In the genomic region with DNA sequence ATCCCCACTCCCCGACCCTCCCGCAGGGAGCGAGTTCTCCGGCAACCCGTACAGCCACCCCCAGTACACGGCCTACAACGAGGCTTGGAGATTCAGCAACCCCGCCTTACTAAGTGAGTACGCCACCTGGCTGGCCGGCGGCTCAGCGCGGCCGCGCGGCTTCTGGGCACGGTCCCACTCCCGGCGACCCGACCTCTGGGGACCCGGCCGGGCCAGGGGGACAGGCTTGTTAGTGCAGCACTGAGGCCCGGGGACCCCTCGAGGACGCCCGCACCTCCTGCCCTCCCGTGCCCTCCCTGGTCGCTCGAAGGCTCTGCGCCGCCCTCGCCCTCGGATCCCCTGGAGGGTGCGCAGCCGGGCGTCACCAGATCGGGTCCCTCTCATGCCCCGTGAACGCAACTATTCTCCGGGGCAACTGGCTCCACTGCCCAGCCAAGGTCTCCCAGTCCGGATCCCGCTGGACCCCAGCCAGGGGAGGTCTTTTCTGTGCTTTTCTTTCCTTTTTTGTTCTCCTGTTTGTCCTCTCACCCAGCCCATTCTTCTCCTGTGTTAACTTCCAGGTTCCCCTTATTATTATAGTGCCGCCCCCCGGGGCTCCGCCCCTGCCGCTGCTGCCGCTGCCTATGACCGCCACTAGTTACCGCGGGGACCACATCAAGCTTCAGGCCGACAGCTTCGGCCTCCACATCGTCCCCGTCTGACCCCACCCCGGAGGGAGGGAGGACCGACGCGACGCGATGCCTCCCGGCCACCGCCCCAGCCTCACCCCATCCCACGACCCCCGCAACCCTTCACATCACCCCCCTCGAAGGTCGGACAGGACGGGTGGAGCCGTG, we compare ENCODE assay signal across 8 cellular contexts.
DNase-seq lines count a peak whose midpoint lies in the region; ATAC-seq, FAIRE-seq and TF ChIP-seq lines count a peak whose summit lies in the region.

No MANE protein-coding gene starts in this region.

- TF ChIP-seq EP300 in esophagus muscularis mucosa (IDR thresholded peaks at IDR 0.05): no peak

- FAIRE-seq in HTR-8/SVneo (lab: Jason Lieb, UNC) (no peak), GM19239 (lab: Jason Lieb, UNC) (no peak)

- H3K27ac ChIP-seq in BLaER1 (no peak overlapping the region), esophagus muscularis mucosa (replicated peaks in 1 of 4) (no peak overlapping the region), osteoblast (ENCODE audit: low read depth, low read length) (no peak overlapping the region)

- DNase-seq in HTR-8/SVneo (ENCODE audit: insufficient read length, low spot score): peak; percentile 37
- DNase-seq in activated CD4-positive, alpha-beta T cell treated with anti-CD3 and anti-CD28 coated beads for 48 hours: peak; percentile 33
- no peak for DNase-seq in esophagus muscularis mucosa (ENCODE audit: extremely low spot score)
- peak; percentile 79 for DNase-seq in osteoblast (ENCODE audit: insufficient read length, low spot score, missing footprints)
- DNase-seq in NCI-H774 (lab: John Stamatoyannopoulos, UW): no peak
- no peak for DNase-seq in GM19239 (ENCODE audit: insufficient read length, low spot score)

- intact Hi-C loops in esophagus muscularis mucosa (cut with DNase I): no loop called here

- TF ChIP-seq POLR2A in esophagus muscularis mucosa (IDR thresholded peaks at IDR 0.05; ENCODE audit: low read depth): no peak

- H3K4me1 ChIP-seq in BLaER1 (peaks cover 22% of the 10 kb centered on the region; the same call in 1 of the 2 replicates), esophagus muscularis mucosa (peaks cover 32 to 45% (median 43%) of the 10 kb centered on the region in 4 donors), osteoblast (ENCODE audit: insufficient read depth, low read length) (no peaks in the 10 kb centered on the region)

- H3K27me3 ChIP-seq in BLaER1 (peaks cover 86% of the 10 kb centered on the region), esophagus muscularis mucosa (peaks cover 5 to 99% (median 67%) of the 10 kb centered on the region in 4 donors), osteoblast (ENCODE audit: insufficient read depth, low read length) (peaks cover 90% of the 10 kb centered on the region)

- H3K9me3 ChIP-seq in BLaER1: peaks cover 37% of the 10 kb centered on the region
- no peaks in the 10 kb centered on the region for H3K9me3 ChIP-seq in esophagus muscularis mucosa
- no peaks in the 10 kb centered on the region for H3K9me3 ChIP-seq in osteoblast (ENCODE audit: low read depth, low read length)

- WGBS in esophagus muscularis mucosa: 2% methylated on average over 31 of the region's 68 CpGs

- H4K20me1 ChIP-seq in BLaER1: peaks cover 34% of the 10 kb centered on the region; the same call in 1 of the 2 replicates
- H4K20me1 ChIP-seq in osteoblast (ENCODE audit: insufficient read depth, low read length): no peaks in the 10 kb centered on the region

- peak in 2 of 3 experiments; percentile 20 to 22 for TF ChIP-seq CTCF in esophagus muscularis mucosa (IDR thresholded peaks at IDR 0.05)
- TF ChIP-seq CTCF in osteoblast (IDR thresholded peaks at IDR 0.05; ENCODE audit: extremely low read depth, low read depth, low read length): no peak

- no peak for ATAC-seq in HG03565 (IDR thresholded peaks at IDR 0.05; ENCODE audit: unreplicated experiment)

- H3K4me2 ChIP-seq in BLaER1: peak overlapping the region; percentile 30; the same call in 1 of the 2 replicates
- H3K4me2 ChIP-seq in osteoblast (ENCODE audit: insufficient read depth, low read length): no peak overlapping the region

- no peak overlapping the region for H2AFZ ChIP-seq in osteoblast (ENCODE audit: low read length)

- no peaks in the 10 kb centered on the region for H3K79me2 ChIP-seq in osteoblast (ENCODE audit: insufficient read depth, low read length)

- H3K9ac ChIP-seq in BLaER1: no peak overlapping the region

- H3K4me3 ChIP-seq in BLaER1 (peak overlapping the region; percentile 42), esophagus muscularis mucosa (peak overlapping the region; percentile 45 to 58 (median 51)), osteoblast (ENCODE audit: insufficient read depth, low read length) (no peak overlapping the region)

- H3K36me3 ChIP-seq in BLaER1 (no peaks in the 10 kb centered on the region), esophagus muscularis mucosa (no peaks in the 10 kb centered on the region), osteoblast (ENCODE audit: insufficient read depth, low read length) (no peaks in the 10 kb centered on the region)

Comparison
In these comparisons a context has a peak if more than half of its experiments do, and no peak if none do; other contexts are left out.
1. DNase-seq: peak in HTR-8/SVneo (single experiment), activated CD4-positive, alpha-beta T cell treated with anti-CD3 and anti-CD28 coated beads for 48 hours (single experiment) and osteoblast (single experiment); none in esophagus muscularis mucosa (single experiment), NCI-H774 (single experiment) and GM19239 (single experiment).